30 cellular contexts compared by ENCODE assay signal in genomic region chr3:185680216-185680615, GRCh38.
"Had no signal": no experiment of that assay in that cellular context is flagged by ENCODE, and none has a peak within 500 bp of the region (broad histone marks: within the 10 kb centered on the region; RNA-seq: fewer than 3 reads in every experiment).

No MANE protein-coding gene starts in this region.

- H3K9me3 Mint-ChIP-seq: T-helper 2 cell treated with Interferon-gamma antibody and Interleukin-4, amounts not matched to agents 5 μg/mL and 100 μg/mL, for 36 hours had no signal

- DNase-seq: activated CD4-positive, alpha-beta T cell treated with anti-CD3 and anti-CD28 coated beads for 36 hours; activated CD4-positive, CD25-positive, alpha-beta regulatory T cell; activated CD8-positive, alpha-beta memory T cell treated with anti-CD3 and anti-CD28 coated beads, Interleukin-2, amount 10 ng/mL, durations not matched to agents 7 days and 5 days; activated CD8-positive, alpha-beta T cell treated with anti-CD3 and anti-CD28 coated beads, Interleukin-2, amount 10 ng/mL, durations not matched to agents 7 days and 5 days; activated naive CD4-positive, alpha-beta T cell; activated T-cell treated with anti-CD3 and anti-CD28 coated beads, Interleukin-2, amount 50 U/mL, for 48 hours; cerebellar nuclear complex; colonic mucosa; effector CD8-positive, alpha-beta T cell; erythroblast; gastrocnemius medialis; glutamatergic neuron; islet precursor cell; left ventricle myocardium inferior; mucosa of descending colon; stimulated activated CD4-positive, alpha-beta T cell treated with anti-CD3 and anti-CD28 coated beads, Interleukin-1b, Interleukin-23, amount 100 ng/mL, for 48 hours; stimulated activated CD4-positive, alpha-beta T cell treated with anti-CD3 and anti-CD28 coated beads, Interleukin-4, amount 100 ng/mL, for 4 hours; stimulated activated naive B cell treated with anti-CD40 and anti-IgM and Interleukin-4, amounts not matched to agents 10 μg/mL and 1 μg/mL and 100 μg/mL, for 72 hours; T-helper 1 cell had no signal

- H3K27ac Mint-ChIP-seq: activated CD4-positive, alpha-beta T cell treated with anti-CD3 and anti-CD28 coated beads for 36 hours; activated CD8-positive, alpha-beta memory T cell treated with anti-CD3 and anti-CD28 coated beads, Interleukin-2, amount 10 ng/mL, durations not matched to agents 7 days and 5 days; activated CD8-positive, alpha-beta T cell treated with anti-CD3 and anti-CD28 coated beads, Interleukin-2, amount 10 ng/mL, durations not matched to agents 7 days and 5 days; activated naive CD4-positive, alpha-beta T cell treated with anti-CD3 and anti-CD28 coated beads, Interleukin-2, amount 50 U/mL, for 72 hours; natural killer cell treated with Interleukin-12 subunit alpha and Interleukin-12 subunit beta and Interleukin-15 and Interleukin-18, amount 100 ng/mL, for 72 hours; progenitor cell of endocrine pancreas; stimulated activated naive B cell treated with anti-CD40 and anti-IgM and Interleukin-4, amounts not matched to agents 10 μg/mL and 1 μg/mL and 100 μg/mL, for 72 hours; T-helper 2 cell treated with Interferon-gamma antibody and Interleukin-4, amounts not matched to agents 5 μg/mL and 100 μg/mL, for 36 hours had no signal

- H3K27ac ChIP-seq: colonic mucosa, gastrocnemius medialis, hepatocyte, left ventricle myocardium inferior, skin epidermis, tibial nerve had no signal

- H3K4me1 ChIP-seq: colonic mucosa, gastrocnemius medialis, left ventricle myocardium inferior had no signal

- H3K4me1 Mint-ChIP-seq: activated CD4-positive, alpha-beta T cell treated with anti-CD3 and anti-CD28 coated beads for 36 hours; activated CD8-positive, alpha-beta memory T cell treated with anti-CD3 and anti-CD28 coated beads, Interleukin-2, amount 10 ng/mL, durations not matched to agents 7 days and 5 days; stimulated activated naive B cell treated with anti-CD40 and anti-IgM and Interleukin-4, amounts not matched to agents 10 μg/mL and 1 μg/mL and 100 μg/mL, for 72 hours had no signal

- H3K4me3 Mint-ChIP-seq: activated CD4-positive, alpha-beta T cell treated with anti-CD3 and anti-CD28 coated beads for 36 hours; activated CD8-positive, alpha-beta memory T cell treated with anti-CD3 and anti-CD28 coated beads, Interleukin-2, amount 10 ng/mL, durations not matched to agents 7 days and 5 days; activated CD8-positive, alpha-beta T cell treated with anti-CD3 and anti-CD28 coated beads, Interleukin-2, amount 10 ng/mL, durations not matched to agents 7 days and 5 days; natural killer cell treated with Interleukin-12 subunit alpha and Interleukin-12 subunit beta and Interleukin-15 and Interleukin-18, amount 100 ng/mL, for 72 hours; stimulated activated naive B cell treated with anti-CD40 and anti-IgM and Interleukin-4, amounts not matched to agents 10 μg/mL and 1 μg/mL and 100 μg/mL, for 72 hours; T-helper 2 cell treated with Interferon-gamma antibody and Interleukin-4, amounts not matched to agents 5 μg/mL and 100 μg/mL, for 36 hours had no signal

- H3K4me2 ChIP-seq: hepatocyte had no signal

- ATAC-seq: activated CD4-positive, alpha-beta T cell treated with anti-CD3 and anti-CD28 coated beads for 36 hours; activated CD8-positive, alpha-beta memory T cell treated with anti-CD3 and anti-CD28 coated beads, Interleukin-2, amount 10 ng/mL, durations not matched to agents 7 days and 5 days; activated CD8-positive, alpha-beta T cell treated with anti-CD3 and anti-CD28 coated beads, Interleukin-2, amount 10 ng/mL, durations not matched to agents 7 days and 5 days; activated naive CD4-positive, alpha-beta T cell treated with anti-CD3 and anti-CD28 coated beads, Interleukin-2, amount 50 U/mL, for 72 hours; gastrocnemius medialis; mucosa of descending colon; natural killer cell treated with Interleukin-12 subunit alpha and Interleukin-12 subunit beta and Interleukin-15 and Interleukin-18, amount 100 ng/mL, for 72 hours; sciatic nerve; stimulated activated naive B cell treated with anti-CD40 and anti-IgM and Interleukin-4, amounts not matched to agents 10 μg/mL and 1 μg/mL and 100 μg/mL, for 72 hours had no signal

- H3K36me3 Mint-ChIP-seq: activated CD8-positive, alpha-beta memory T cell treated with anti-CD3 and anti-CD28 coated beads, Interleukin-2, amount 10 ng/mL, durations not matched to agents 7 days and 5 days had no signal

- H3K4me3 ChIP-seq: colonic mucosa, gastrocnemius medialis, hepatocyte, left ventricle myocardium inferior, lung, mucosa of descending colon, skin epidermis, tibial nerve had no signal

- H2AFZ ChIP-seq: hepatocyte had no signal

- H3K9me3 ChIP-seq: colonic mucosa, gastrocnemius medialis, mucosa of descending colon had no signal

- H3K27me3 ChIP-seq: colonic mucosa, gastrocnemius medialis, hepatocyte, tibial nerve had no signal

- FAIRE-seq: bronchial epithelial cell, endometrium had no signal

- H3K36me3 ChIP-seq: colonic mucosa, gastrocnemius medialis had no signal

- H3K27me3 Mint-ChIP-seq: progenitor cell of endocrine pancreas; stimulated activated naive B cell treated with anti-CD40 and anti-IgM and Interleukin-4, amounts not matched to agents 10 μg/mL and 1 μg/mL and 100 μg/mL, for 72 hours had no signal
